In the genomic region with DNA sequence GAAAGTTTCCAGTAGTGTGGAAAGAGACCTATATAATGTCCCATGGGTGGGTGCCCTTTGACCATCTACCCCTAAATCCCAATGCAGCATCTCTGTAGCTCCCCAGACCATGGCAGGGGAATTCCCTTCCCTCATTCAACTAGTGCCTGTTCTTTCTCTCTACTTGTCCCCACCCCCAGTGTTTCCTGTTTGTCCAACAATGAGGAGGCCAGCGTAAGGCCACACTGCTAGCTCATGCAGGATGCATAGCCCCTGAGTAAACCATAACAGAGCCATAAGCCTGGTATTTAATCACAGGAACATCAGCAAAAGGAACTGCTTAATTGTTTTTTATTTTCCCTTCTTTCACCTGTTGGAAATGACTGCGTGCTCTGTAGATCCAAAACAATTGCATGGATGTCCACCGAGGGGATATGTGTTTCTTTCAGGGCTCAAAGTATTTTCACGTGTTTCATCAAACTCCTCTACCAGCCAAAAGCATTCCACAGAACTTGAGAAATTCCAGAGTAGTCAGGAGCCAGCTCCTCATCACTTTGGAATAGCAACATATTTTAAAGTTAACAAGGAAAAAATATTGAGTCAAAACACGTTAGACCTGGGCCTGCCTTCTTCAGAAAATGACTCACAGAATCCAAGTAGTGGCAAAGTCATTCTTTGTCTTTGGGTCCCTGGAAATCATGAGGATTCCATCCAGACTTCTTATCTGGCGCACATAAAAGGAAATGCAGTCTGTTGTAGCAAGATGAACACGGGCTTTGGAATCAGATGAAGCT, we compare ENCODE assay signal across 8 cellular contexts.
A peak's percentile ranks its signal among the peaks of the same experiment; 100 is the strongest.
DNase-seq lines count a peak whose midpoint lies in the region; ATAC-seq, FAIRE-seq and TF ChIP-seq lines count a peak whose summit lies in the region.

No MANE protein-coding gene starts in this region.

- H3K36me3 ChIP-seq in CD4-positive, CD25-positive, alpha-beta regulatory T cell (ENCODE audit: control insufficient read depth, insufficient read depth, low read length), result peaks cover 66% of the 10 kb centered on the region
- peaks cover 54% of the 10 kb centered on the region for H3K36me3 ChIP-seq in endodermal cell (ENCODE audit: control insufficient read depth, insufficient read depth, low read length)

- H3K27me3 Mint-ChIP-seq in CD4-positive, CD25-positive, alpha-beta regulatory T cell, result no peaks in the 10 kb centered on the region
- H3K27me3 Mint-ChIP-seq in activated CD8-positive, alpha-beta T cell treated with anti-CD3 and anti-CD28 coated beads for 36 hours, result no peaks in the 10 kb centered on the region
- no peaks in the 10 kb centered on the region for H3K27me3 Mint-ChIP-seq in endodermal cell (ENCODE audit: insufficient read depth)

- peak overlapping the region; percentile 27 to 77 (median 74) for H3K4me3 Mint-ChIP-seq in CD4-positive, CD25-positive, alpha-beta regulatory T cell
- H3K4me3 Mint-ChIP-seq in activated CD8-positive, alpha-beta T cell treated with anti-CD3 and anti-CD28 coated beads for 36 hours, result peak overlapping the region; percentile 2
- H3K4me3 Mint-ChIP-seq in endodermal cell, result no peak overlapping the region

- H3K27me3 ChIP-seq in CD4-positive, CD25-positive, alpha-beta regulatory T cell (ENCODE audit: control insufficient read depth, insufficient read depth, low read length), result no peaks in the 10 kb centered on the region
- H3K27me3 ChIP-seq in layer of hippocampus (ENCODE audit: control insufficient read depth, insufficient read depth, low read length), result no peaks in the 10 kb centered on the region
- no peaks in the 10 kb centered on the region for H3K27me3 ChIP-seq in endodermal cell (ENCODE audit: control insufficient read depth, insufficient read depth, low read length, poor library complexity, severe bottlenecking)

- peak in 1 of 3 donors; percentile 49 for DNase-seq in CD4-positive, CD25-positive, alpha-beta regulatory T cell
- DNase-seq in activated CD8-positive, alpha-beta T cell treated with anti-CD3 and anti-CD28 coated beads for 36 hours, result peak; percentile 60
- DNase-seq in NCI-H2171 (lab: John Stamatoyannopoulos, UW), result no peak
- no peak for DNase-seq in endodermal cell
- no peak for DNase-seq in urothelium cell line (ENCODE audit: low spot score)
- DNase-seq in NCI-H2081 (lab: John Stamatoyannopoulos, UW), result no peak

- FAIRE-seq in urothelium cell line (lab: Jason Lieb, UNC), result no peak

- H3K9ac ChIP-seq in endodermal cell (ENCODE audit: extremely low read depth, low read length, poor library complexity, severe bottlenecking), result no peak overlapping the region

- no peaks in the 10 kb centered on the region for H3K9me3 ChIP-seq in CD4-positive, CD25-positive, alpha-beta regulatory T cell (ENCODE audit: control insufficient read depth in 2 of 2, low read length in 2 of 2)
- no peaks in the 10 kb centered on the region for H3K9me3 ChIP-seq in endodermal cell (ENCODE audit: control insufficient read depth, low read length)

- no peak for ATAC-seq in CD4-positive, CD25-positive, alpha-beta regulatory T cell (ENCODE audit: low read depth in 2 of 2)
- peak; percentile 20 for ATAC-seq in GM21737 (IDR thresholded peaks at IDR 0.05; ENCODE audit: unreplicated experiment)
- ATAC-seq in activated CD8-positive, alpha-beta T cell treated with anti-CD3 and anti-CD28 coated beads for 36 hours, result peak; percentile 12

- intact Hi-C loops in activated CD8-positive, alpha-beta T cell treated with anti-CD3 and anti-CD28 coated beads for 36 hours (cut with micrococcal nuclease), result no loop called here

- POLR2A ChIA-PET in activated CD8-positive, alpha-beta T cell treated with anti-CD3 and anti-CD28 coated beads for 36 hours (lab: Charles Lee), result interaction anchor here (0.8 to 4.1 kb wide), 11 partner anchors 10 to 124 kb away, joined by 3 to 21 read pairs (median 4); no protein-coding TSS in a partner anchor

- CTCF ChIA-PET in activated CD8-positive, alpha-beta T cell treated with anti-CD3 and anti-CD28 coated beads for 36 hours (lab: Charles Lee), result interaction anchor here (1.3 to 10.8 kb wide), 10 partner anchors 10 to 118 kb away, joined by 3 to 101 read pairs (median 10); no protein-coding TSS in a partner anchor

- peaks cover 65 to 92% (median 83%) of the 10 kb centered on the region in 4 donors for H3K4me1 Mint-ChIP-seq in CD4-positive, CD25-positive, alpha-beta regulatory T cell
- H3K4me1 Mint-ChIP-seq in activated CD8-positive, alpha-beta T cell treated with anti-CD3 and anti-CD28 coated beads for 36 hours (ENCODE audit: low read depth), result peaks cover 90% of the 10 kb centered on the region
- H3K4me1 Mint-ChIP-seq in endodermal cell, result peaks cover 2% of the 10 kb centered on the region

- H3K9me3 Mint-ChIP-seq in CD4-positive, CD25-positive, alpha-beta regulatory T cell, result peaks cover 0 to 2% (median 0%) of the 10 kb centered on the region in 7 donors
- peaks cover 2% of the 10 kb centered on the region for H3K9me3 Mint-ChIP-seq in activated CD8-positive, alpha-beta T cell treated with anti-CD3 and anti-CD28 coated beads for 36 hours
- no peaks in the 10 kb centered on the region for H3K9me3 Mint-ChIP-seq in endodermal cell

- peak overlapping the region; percentile 78 to 92 (median 91) for H3K27ac Mint-ChIP-seq in CD4-positive, CD25-positive, alpha-beta regulatory T cell
- peak overlapping the region; percentile 93 for H3K27ac Mint-ChIP-seq in activated CD8-positive, alpha-beta T cell treated with anti-CD3 and anti-CD28 coated beads for 36 hours
- H3K27ac Mint-ChIP-seq in endodermal cell, result no peak overlapping the region

- peak overlapping the region; percentile 86 for H3K27ac ChIP-seq in CD4-positive, CD25-positive, alpha-beta regulatory T cell (ENCODE audit: insufficient read depth, low read length, poor library complexity, severe bottlenecking)
- H3K27ac ChIP-seq in layer of hippocampus (ENCODE audit: low read depth, low read length) (peak overlapping the region; percentile 84), endodermal cell (ENCODE audit: low read depth, low read length) (no peak overlapping the region)

- 95 to 97% methylated on average over 6 to 7 of the region's 7 CpGs for WGBS in endodermal cell (ENCODE audit: insufficient coverage in 1 of 2, insufficient read length in 1 of 2), 2 experiments

- peaks cover 56% of the 10 kb centered on the region for H3K36me3 Mint-ChIP-seq in CD4-positive, CD25-positive, alpha-beta regulatory T cell
- peaks cover 68% of the 10 kb centered on the region for H3K36me3 Mint-ChIP-seq in activated CD8-positive, alpha-beta T cell treated with anti-CD3 and anti-CD28 coated beads for 36 hours (ENCODE audit: low read depth)
- H3K36me3 Mint-ChIP-seq in endodermal cell (ENCODE audit: low read depth), result peaks cover 47% of the 10 kb centered on the region

- H3K4me3 ChIP-seq in CD4-positive, CD25-positive, alpha-beta regulatory T cell (ENCODE audit: low read depth, low read length), result peak overlapping the region; percentile 49
- no peak overlapping the region for H3K4me3 ChIP-seq in endodermal cell (ENCODE audit: low read length)

- TF ChIP-seq CTCF in activated CD8-positive, alpha-beta T cell treated with anti-CD3 and anti-CD28 coated beads for 36 hours (IDR thresholded peaks at IDR 0.05), result no peak
- no peak for TF ChIP-seq CTCF in endodermal cell (conservative IDR thresholded peaks at IDR 0.05)

- peaks cover 74% of the 10 kb centered on the region for H3K4me1 ChIP-seq in CD4-positive, CD25-positive, alpha-beta regulatory T cell (ENCODE audit: control insufficient read depth, insufficient read depth, low read length, poor library complexity, severe bottlenecking)
- H3K4me1 ChIP-seq in endodermal cell (ENCODE audit: control insufficient read depth, insufficient read depth, low read length), result no peaks in the 10 kb centered on the region

Comparison
In these comparisons a context has a peak if more than half of its experiments do, and no peak if none do; other contexts are left out.
1. ATAC-seq: peak in GM21737 (single experiment) and activated CD8-positive, alpha-beta T cell treated with anti-CD3 and anti-CD28 coated beads for 36 hours (single experiment); none in CD4-positive, CD25-positive, alpha-beta regulatory T cell (0 of 2).